Comparison of ENCODE assay signal across 8 cellular contexts in the genomic region with DNA sequence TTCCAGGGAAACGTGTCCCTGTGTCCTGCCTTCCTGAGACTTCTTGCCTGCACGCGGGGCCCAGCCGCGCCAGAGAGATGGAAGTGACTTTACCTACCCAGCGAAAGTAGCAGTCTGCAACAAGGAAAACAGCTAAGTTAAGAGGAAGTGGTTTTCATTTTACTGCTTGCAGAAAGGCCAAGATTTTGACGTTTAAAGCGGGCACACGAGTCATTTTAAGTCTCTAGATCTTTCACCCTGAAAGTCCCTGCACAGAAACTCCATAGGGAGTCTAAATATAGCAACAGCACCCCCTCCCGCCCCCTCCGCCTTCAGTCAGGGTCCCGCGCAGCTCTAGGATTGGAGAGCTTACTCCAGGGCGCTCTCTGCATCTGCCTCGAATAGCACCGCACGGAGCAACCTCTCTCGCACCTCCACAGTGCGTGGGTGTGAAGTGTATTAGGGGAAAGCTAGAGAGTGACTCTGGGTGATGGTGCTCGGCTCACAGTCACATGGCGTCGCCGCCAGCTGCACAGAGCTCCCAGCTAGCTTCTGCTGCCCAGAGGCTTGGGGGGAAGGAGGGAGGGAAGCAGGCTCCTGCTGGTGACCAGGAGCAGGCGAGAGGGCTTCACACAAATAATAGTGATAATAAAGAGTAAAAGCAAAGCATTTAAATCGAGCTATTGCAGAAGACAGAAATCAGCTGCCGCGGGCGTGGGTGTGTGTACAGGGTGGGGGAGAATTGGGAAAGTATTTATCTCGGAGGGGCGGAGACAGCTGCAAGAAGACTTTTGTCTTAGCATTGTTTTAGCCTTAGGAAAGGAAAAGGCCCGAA. TPM values are rescaled to one million over a fixed set of nuclear protein-coding genes. Genes with fewer than 3 reads are reported as not detected.
A peak's percentile ranks its signal among the peaks of the same experiment; 100 is the strongest.
DNase-seq lines count a peak whose midpoint lies in the region; ATAC-seq and TF ChIP-seq lines count a peak whose summit lies in the region.

No MANE protein-coding gene starts in this region.

- H3K4me3 Mint-ChIP-seq in activated CD4-positive, alpha-beta memory T cell treated with anti-CD3 and anti-CD28 coated beads for 36 hours, result peak overlapping the region; percentile 81
- peak overlapping the region; percentile 99 for H3K4me3 Mint-ChIP-seq in stimulated activated memory B cell treated with anti-CD40 and anti-IgM and Interleukin-4, amounts not matched to agents 10 μg/mL and 1 μg/mL and 100 μg/mL, for 72 hours

- peak; percentile 61 for ATAC-seq in GM21723 (IDR thresholded peaks at IDR 0.05; ENCODE audit: unreplicated experiment)
- peak; percentile 83 for ATAC-seq in stimulated activated memory B cell treated with anti-CD40 and anti-IgM and Interleukin-4, amounts not matched to agents 10 μg/mL and 1 μg/mL and 100 μg/mL, for 72 hours

- CTCF ChIA-PET in activated CD4-positive, alpha-beta memory T cell treated with anti-CD3 and anti-CD28 coated beads for 36 hours (lab: Charles Lee), result interaction anchor here (1.0 to 9.2 kb wide), 5 partner anchors 11 to 510 kb away, joined by 3 to 231 read pairs (median 5); no protein-coding TSS in a partner anchor

- peak overlapping the region; percentile 89 for H3K27ac Mint-ChIP-seq in activated CD4-positive, alpha-beta memory T cell treated with anti-CD3 and anti-CD28 coated beads for 36 hours
- peak overlapping the region; percentile 97 for H3K27ac Mint-ChIP-seq in stimulated activated memory B cell treated with anti-CD40 and anti-IgM and Interleukin-4, amounts not matched to agents 10 μg/mL and 1 μg/mL and 100 μg/mL, for 72 hours

- H3K27me3 Mint-ChIP-seq in activated CD4-positive, alpha-beta memory T cell treated with anti-CD3 and anti-CD28 coated beads for 36 hours, result peaks cover 2% of the 10 kb centered on the region
- H3K27me3 Mint-ChIP-seq in stimulated activated memory B cell treated with anti-CD40 and anti-IgM and Interleukin-4, amounts not matched to agents 10 μg/mL and 1 μg/mL and 100 μg/mL, for 72 hours, result no peaks in the 10 kb centered on the region

- H3K27me3 ChIP-seq in GM06990 (replicated peaks; ENCODE audit: control insufficient read depth, insufficient read depth, low read length), result no peaks in the 10 kb centered on the region
- no peaks in the 10 kb centered on the region for H3K27me3 ChIP-seq in effector memory CD4-positive, alpha-beta T cell (replicated peaks; ENCODE audit: control insufficient read depth, insufficient read depth, low read length, poor library complexity, severe bottlenecking)
- peaks cover 6% of the 10 kb centered on the region for H3K27me3 ChIP-seq in muscle layer of duodenum (ENCODE audit: low read depth, low read length)

- POLR2A ChIA-PET in activated CD4-positive, alpha-beta memory T cell treated with anti-CD3 and anti-CD28 coated beads for 36 hours (lab: Charles Lee), result interaction anchor here (1.1 to 4.0 kb wide), 2 partner anchors 30 to 67 kb away, joined by 3 to 27 read pairs; no protein-coding TSS in a partner anchor

- peaks cover 13% of the 10 kb centered on the region for H3K4me1 ChIP-seq in effector memory CD4-positive, alpha-beta T cell (ENCODE audit: control insufficient read depth, insufficient read depth, low read length, poor library complexity, severe bottlenecking)
- peaks cover 4 to 38% of the 10 kb centered on the region in 2 donors for H3K4me1 ChIP-seq in muscle layer of duodenum (ENCODE audit: control insufficient read depth in 1 of 2, insufficient read depth in 2 of 2, low read length in 2 of 2)

- H3K4me1 Mint-ChIP-seq in activated CD4-positive, alpha-beta memory T cell treated with anti-CD3 and anti-CD28 coated beads for 36 hours (ENCODE audit: low read depth), result peaks cover 50% of the 10 kb centered on the region
- peaks cover 41% of the 10 kb centered on the region for H3K4me1 Mint-ChIP-seq in stimulated activated memory B cell treated with anti-CD40 and anti-IgM and Interleukin-4, amounts not matched to agents 10 μg/mL and 1 μg/mL and 100 μg/mL, for 72 hours

- no peak overlapping the region for H3K27ac ChIP-seq in effector memory CD4-positive, alpha-beta T cell (ENCODE audit: insufficient read depth, low read length, poor library complexity, severe bottlenecking)
- no peak overlapping the region for H3K27ac ChIP-seq in muscle layer of duodenum (ENCODE audit: low read length)

- no peaks in the 10 kb centered on the region for H3K36me3 ChIP-seq in GM06990 (ENCODE audit: control insufficient read depth, insufficient read depth, low read length)
- H3K36me3 ChIP-seq in effector memory CD4-positive, alpha-beta T cell (ENCODE audit: control insufficient read depth, insufficient read depth, low read length), result no peaks in the 10 kb centered on the region
- H3K36me3 ChIP-seq in muscle layer of duodenum (ENCODE audit: control insufficient read depth in 1 of 2, insufficient read depth in 2 of 2, low read length in 2 of 2), result no peaks in the 10 kb centered on the region

- intact Hi-C loops in activated CD4-positive, alpha-beta memory T cell treated with anti-CD3 and anti-CD28 coated beads for 36 hours (cut with micrococcal nuclease), result loop anchor here (1.0 to 10.0 kb wide), 12 partner anchors 29 to 1033 kb away; a partner anchor contains a TSS

- TF ChIP-seq CTCF in GM06990 (IDR thresholded peaks at IDR 0.05; ENCODE audit: insufficient read depth, low read length, poor library complexity, severe bottlenecking), result no peak

- no peaks in the 10 kb centered on the region for H3K9me3 Mint-ChIP-seq in activated CD4-positive, alpha-beta memory T cell treated with anti-CD3 and anti-CD28 coated beads for 36 hours
- H3K9me3 Mint-ChIP-seq in stimulated activated memory B cell treated with anti-CD40 and anti-IgM and Interleukin-4, amounts not matched to agents 10 μg/mL and 1 μg/mL and 100 μg/mL, for 72 hours, result no peaks in the 10 kb centered on the region

- DNase-seq in GM06990 (ENCODE audit: extremely low read depth, insufficient read length) (peak; percentile 81), M059J (ENCODE audit: low read depth) (peak; percentile 17), NCI-H226 (no peak)
- DNase-seq in activated CD4-positive, alpha-beta memory T cell treated with anti-CD3 and anti-CD28 coated beads for 36 hours, result peak; percentile 90
- peak; percentile 18 to 25 (median 18) for DNase-seq in effector memory CD4-positive, alpha-beta T cell

- H3K4me3 ChIP-seq in GM06990 (replicated peaks; ENCODE audit: low read depth, low read length), result peak overlapping the region; percentile 60
- H3K4me3 ChIP-seq in effector memory CD4-positive, alpha-beta T cell (ENCODE audit: insufficient read depth, low read depth, low read length, poor library complexity, severe bottlenecking), result peak overlapping the region; percentile 71
- peak overlapping the region; percentile 47 to 82 for H3K4me3 ChIP-seq in muscle layer of duodenum (ENCODE audit: low read depth in 1 of 2, low read length in 2 of 2)

- H3K36me3 Mint-ChIP-seq in activated CD4-positive, alpha-beta memory T cell treated with anti-CD3 and anti-CD28 coated beads for 36 hours, result peaks cover 2% of the 10 kb centered on the region
- no peaks in the 10 kb centered on the region for H3K36me3 Mint-ChIP-seq in stimulated activated memory B cell treated with anti-CD40 and anti-IgM and Interleukin-4, amounts not matched to agents 10 μg/mL and 1 μg/mL and 100 μg/mL, for 72 hours

- H3K9me3 ChIP-seq in effector memory CD4-positive, alpha-beta T cell (ENCODE audit: control insufficient read depth, low read length), result no peaks in the 10 kb centered on the region
- H3K9me3 ChIP-seq in muscle layer of duodenum (ENCODE audit: control insufficient read depth in 1 of 2, low read length in 2 of 2), result no peaks in the 10 kb centered on the region

RNA-seq across cellular contexts. Expression of a gene that starts 1.8 kb away (rescaled TPM):
- 3.2 and 4.8 TPM in 2 replicates for total RNA-seq in M059J (2014; rRNA removed; shearing (Covaris generic))
- 1 to 10 TPM; 4.5 to 5.2 TPM for total RNA-seq in activated CD4-positive, alpha-beta memory T cell treated with anti-CD3 and anti-CD28 coated beads for 36 hours
